In genomic region chr20:36861875-36862801, GRCh38 we compare ENCODE assay signal across 8 cellular contexts. TPM values are rescaled to one million over a fixed set of nuclear protein-coding genes. Genes with fewer than 3 reads are reported as not detected.
DNase-seq lines count a peak whose midpoint lies in the region; ATAC-seq and TF ChIP-seq lines count a peak whose summit lies in the region.

No MANE protein-coding gene starts in this region.

- no peaks in the 10 kb centered on the region for H3K27me3 ChIP-seq in HAP-1 (ENCODE audit: low read depth)
- no peaks in the 10 kb centered on the region for H3K27me3 ChIP-seq in Peyer's patch

- H3K4me1 Mint-ChIP-seq in stimulated activated naive B cell treated with anti-CD40 and anti-IgM and Interleukin-4, amounts not matched to agents 10 μg/mL and 1 μg/mL and 100 μg/mL, for 72 hours: peaks cover 70 to 78% of the 10 kb centered on the region in 2 donors

- in situ Hi-C loops in HAP-1 (cut with MboI; ENCODE audit: low sequenced_read_pairs): no loop called here

- H3K4me3 Mint-ChIP-seq in stimulated activated naive B cell treated with anti-CD40 and anti-IgM and Interleukin-4, amounts not matched to agents 10 μg/mL and 1 μg/mL and 100 μg/mL, for 72 hours: peak overlapping the region; percentile 75 to 77

- H3K36me3 Mint-ChIP-seq in stimulated activated naive B cell treated with anti-CD40 and anti-IgM and Interleukin-4, amounts not matched to agents 10 μg/mL and 1 μg/mL and 100 μg/mL, for 72 hours: peaks cover under 1 to 6% of the 10 kb centered on the region in 2 donors

- no peak for ATAC-seq in stimulated activated naive B cell treated with anti-CD40 and anti-IgM and Interleukin-4, amounts not matched to agents 10 μg/mL and 1 μg/mL and 100 μg/mL, for 72 hours (replicated peaks)
- ATAC-seq in HG03571 (IDR thresholded peaks at IDR 0.05; ENCODE audit: unreplicated experiment) (no peak), GM18502 (IDR thresholded peaks at IDR 0.05; ENCODE audit: poor library complexity, unreplicated experiment) (no peak)

- H3K36me3 ChIP-seq in HAP-1 (replicated peaks): peaks cover 16% of the 10 kb centered on the region
- no peaks in the 10 kb centered on the region for H3K36me3 ChIP-seq in Peyer's patch

- H3K9me3 ChIP-seq in HAP-1 (no peaks in the 10 kb centered on the region), Peyer's patch (no peaks in the 10 kb centered on the region)

- peaks cover 18% of the 10 kb centered on the region for H3K4me1 ChIP-seq in HAP-1
- peaks cover 5 to 57% (median 11%) of the 10 kb centered on the region in 4 donors for H3K4me1 ChIP-seq in Peyer's patch

- no peaks in the 10 kb centered on the region for H3K9me3 Mint-ChIP-seq in stimulated activated naive B cell treated with anti-CD40 and anti-IgM and Interleukin-4, amounts not matched to agents 10 μg/mL and 1 μg/mL and 100 μg/mL, for 72 hours

- peak; percentile 92 for DNase-seq in AG20443 (ENCODE audit: low spot score)
- DNase-seq in HAP-1 (ENCODE audit: low spot score in 2 of 2): peak; percentile 68 to 84
- peak; percentile 30 to 85 (median 70) for DNase-seq in Peyer's patch
- peak; percentile 92 for DNase-seq in coronary artery (ENCODE audit: low spot score)
- peak; percentile 87 for DNase-seq in left kidney (ENCODE audit: low read depth, low spot score)
- no peak for DNase-seq in stimulated activated naive B cell treated with anti-CD40 and anti-IgM and Interleukin-4, amounts not matched to agents 10 μg/mL and 1 μg/mL and 100 μg/mL, for 72 hours

- TF ChIP-seq CTCF in Peyer's patch (IDR thresholded peaks at IDR 0.05) (no peak), coronary artery (IDR thresholded peaks at IDR 0.05) (no peak)

- TF ChIP-seq POLR2A in Peyer's patch (IDR thresholded peaks at IDR 0.05): peak in 1 of 2 donors; percentile 18

- H3K4me3 ChIP-seq in HAP-1 (peak overlapping the region; percentile 67), Peyer's patch (peak overlapping the region; percentile 48 to 78 (median 70)), coronary artery (peak overlapping the region; percentile 86)

- H3K27ac ChIP-seq in Peyer's patch (peak overlapping the region; percentile 70 to 90 (median 86)), coronary artery (peak overlapping the region; percentile 88 to 94)

- H3K27me3 Mint-ChIP-seq in stimulated activated naive B cell treated with anti-CD40 and anti-IgM and Interleukin-4, amounts not matched to agents 10 μg/mL and 1 μg/mL and 100 μg/mL, for 72 hours: no peaks in the 10 kb centered on the region

- H3K27ac Mint-ChIP-seq in stimulated activated naive B cell treated with anti-CD40 and anti-IgM and Interleukin-4, amounts not matched to agents 10 μg/mL and 1 μg/mL and 100 μg/mL, for 72 hours: peak overlapping the region; percentile 82

RNA-seq across cellular contexts. Expression of gene TLDC2, which starts 13.8 kb away (rescaled TPM):
- total RNA-seq in Peyer's patch: 100 to 1,000 TPM in 2 of 4 donors, 10 to 100 TPM in 2; 22.3 to 114 (median 70.1) TPM
